ENCODE assay signal across 21 cellular contexts in the genomic region with DNA sequence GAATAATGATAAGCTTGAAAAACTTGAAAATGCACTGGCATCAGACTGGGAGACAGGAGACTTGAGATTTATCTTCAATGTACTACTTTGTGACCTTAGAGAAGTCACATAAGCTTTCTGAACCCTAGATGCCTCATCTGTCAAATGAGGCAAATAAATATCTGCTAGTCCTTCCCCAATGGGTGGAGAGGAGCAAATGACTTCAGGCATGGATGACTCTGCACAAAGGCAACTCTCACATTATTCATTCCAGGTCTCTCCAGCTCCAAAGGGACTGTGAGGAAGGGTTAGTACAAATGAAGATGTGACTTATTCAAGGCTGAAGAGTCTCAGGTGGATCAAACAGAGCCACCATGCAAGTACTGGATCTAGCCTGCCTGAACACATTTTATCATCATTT.
"Had no signal": no experiment of that assay in that cellular context is flagged by ENCODE, and none has a peak within 500 bp of the region (broad histone marks: within the 10 kb centered on the region; RNA-seq: fewer than 3 reads in every experiment).

No MANE protein-coding gene starts in this region.

- DNase-seq: stimulated activated CD4-positive, alpha-beta T cell treated with anti-CD3 and anti-CD28 coated beads, Interleukin-2, amount 100 ng/mL, for 48 hours; stimulated activated CD4-positive, alpha-beta T cell treated with anti-CD3 and anti-CD28 coated beads, Interleukin-4, amount 100 ng/mL, for 1 hour; stimulated activated CD4-positive, alpha-beta T cell treated with anti-CD3 and anti-CD28 coated beads, Interleukin-4, amount 100 ng/mL, for 24 hours; stimulated activated CD4-positive, alpha-beta T cell treated with anti-CD3 and anti-CD28 coated beads, Interleukin-4, amount 100 ng/mL, for 4 hours; stimulated activated CD8-positive, alpha-beta memory T cell treated with anti-CD3 and anti-CD28 coated beads, Interleukin-4, amount 100 ng/mL, for 48 hours; stimulated activated naive B cell treated with anti-CD40 and anti-IgM and Interleukin-4, amounts not matched to agents 10 μg/mL and 1 μg/mL and 100 μg/mL, for 72 hours; stimulated activated naive CD4-positive, alpha-beta T cell; stimulated activated naive CD4-positive, alpha-beta T cell treated with Interleukin-2 at 50 U/mL for 16 hours; stimulated activated naive CD8-positive, alpha-beta T cell treated with anti-CD3 and anti-CD28 coated beads, Interleukin-15, amount 100 ng/mL, for 72 hours; stimulated activated naive CD8-positive, alpha-beta T cell treated with anti-CD3 and anti-CD28 coated beads, Interleukin-15, Interleukin-2, amounts not matched to agents 100 U/mL and 50 U/mL, for 24 hours; stomach; testis; thyroid gland; tibial artery; transverse colon; trophoblast cell; upper lobe of left lung; upper lobe of right lung; uterus had no signal

- ATAC-seq: stimulated activated effector memory CD8-positive, alpha-beta T cell treated with anti-CD3 and anti-CD28 coated beads, Interleukin-12 subunit alpha, Interleukin-12 subunit beta, amount 100 ng/mL, for 72 hours; stimulated activated memory B cell treated with anti-CD40 and anti-IgM and Interleukin-4, amounts not matched to agents 10 μg/mL and 1 μg/mL and 100 μg/mL, for 72 hours; stimulated activated naive B cell treated with anti-CD40 and anti-IgM and Interleukin-4, amounts not matched to agents 10 μg/mL and 1 μg/mL and 100 μg/mL, for 72 hours; stimulated activated naive CD8-positive, alpha-beta T cell treated with anti-CD3 and anti-CD28 coated beads, Interleukin-15, amount 100 ng/mL, for 72 hours; stimulated activated naive CD8-positive, alpha-beta T cell treated with anti-CD3 and anti-CD28 coated beads, Interleukin-15, Interleukin-2, amounts not matched to agents 100 U/mL and 50 U/mL, for 24 hours; upper lobe of right lung had no signal
